Comparison of ENCODE assay signal across 19 cellular contexts in genomic region chr9:95572370-95573151, GRCh38. TPM values are rescaled to one million over a fixed set of nuclear protein-coding genes. Genes with fewer than 3 reads are reported as not detected.
DNase-seq lines count a peak whose midpoint lies in the region; ATAC-seq and TF ChIP-seq lines count a peak whose summit lies in the region.
"Had no signal": no experiment of that assay in that cellular context is flagged by ENCODE, and none has a peak within 500 bp of the region (broad histone marks: within the 10 kb centered on the region; RNA-seq: fewer than 3 reads in every experiment).

No MANE protein-coding gene starts in this region.

- H3K9me3 ChIP-seq in right atrium auricular region (no peaks in the 10 kb centered on the region), gastroesophageal sphincter (no peaks in the 10 kb centered on the region), OCI-LY7 (ENCODE audit: low read length) (no peaks in the 10 kb centered on the region)
- H3K9me3 ChIP-seq: ascending aorta had no signal

- H4K20me1 ChIP-seq in OCI-LY7 (ENCODE audit: insufficient read depth, low read length), result no peaks in the 10 kb centered on the region

- TF ChIP-seq POLR2A in gastroesophageal sphincter (IDR thresholded peaks at IDR 0.05), result no peak

- TF ChIP-seq CTCF in right atrium auricular region (IDR thresholded peaks at IDR 0.05) (no peak), cardiac fibroblast (IDR thresholded peaks at IDR 0.05; ENCODE audit: low read depth, low read length) (no peak), gastroesophageal sphincter (IDR thresholded peaks at IDR 0.05) (no peak), OCI-LY7 (conservative IDR thresholded peaks at IDR 0.05; ENCODE audit: low read length) (no peak)

- no peaks in the 10 kb centered on the region for H3K9me2 ChIP-seq in OCI-LY7 (ENCODE audit: insufficient read depth, low read length)

- ATAC-seq in Right ventricle myocardium inferior (peak; percentile 49), gastroesophageal sphincter (peak; percentile 72), HG02610 (IDR thresholded peaks at IDR 0.05; ENCODE audit: unreplicated experiment) (no peak)
- ATAC-seq in stimulated activated naive CD8-positive, alpha-beta T cell treated with anti-CD3 and anti-CD28 coated beads, Interleukin-15, Interleukin-2, amounts not matched to agents 100 U/mL and 50 U/mL, for 24 hours, result no peak
- ATAC-seq: GM12878; naive thymus-derived CD4-positive, alpha-beta T cell; right cardiac atrium had no signal

- no peak overlapping the region for H3K4me2 ChIP-seq in OCI-LY7 (ENCODE audit: low read length)
- H3K4me2 ChIP-seq: KMS-11 had no signal

- intact Hi-C loops in Right ventricle myocardium inferior (cut with DNase I) (no loop called here), OCI-LY7 (cut with micrococcal nuclease; ENCODE audit: unreplicated experiment) (loop anchor here (10.0 kb wide), 1 partner anchor 788 kb away; no protein-coding TSS in a partner anchor)

- H3K4me3 ChIP-seq in right atrium auricular region (no peak overlapping the region), cardiac fibroblast (replicated peaks in 1 of 2; ENCODE audit: low read depth in 2 of 2, low read length in 2 of 2) (no peak overlapping the region), gastroesophageal sphincter (no peak overlapping the region), OCI-LY7 (ENCODE audit: low read depth, low read length, poor library complexity, severe bottlenecking) (no peak overlapping the region)
- H3K4me3 ChIP-seq: ascending aorta, GM12878 had no signal

- WGBS in gastroesophageal sphincter (ENCODE audit: low coverage in 1 of 2), 2 donors, result 62 to 77% methylated on average over 16 to 21 of the region's 25 CpGs

- H3K4me1 ChIP-seq in right atrium auricular region (peaks cover 0 to 11% of the 10 kb centered on the region in 2 donors), gastroesophageal sphincter (no peaks in the 10 kb centered on the region), OCI-LY7 (ENCODE audit: insufficient read depth, low read length, poor library complexity, severe bottlenecking) (no peaks in the 10 kb centered on the region)

- H3K27ac ChIP-seq in right atrium auricular region, result no peak overlapping the region
- H3K27ac ChIP-seq in gastroesophageal sphincter, result no peak overlapping the region
- no peak overlapping the region for H3K27ac ChIP-seq in OCI-LY7 (ENCODE audit: low read depth, low read length, poor library complexity, severe bottlenecking)
- H3K27ac ChIP-seq: ascending aorta, KMS-11 had no signal

- no TSS peak for BruUV-seq in OCI-LY7 (replicated peaks; lab: Mats Ljungman, UMichigan)

- TF ChIP-seq EP300 in gastroesophageal sphincter (IDR thresholded peaks at IDR 0.05), result no peak

- POLR2A ChIA-PET in OCI-LY7 (lab: Charles Lee), result interaction anchor here (0.7 kb wide), 2 partner anchors 303 to 307 kb away, joined by 3 read pairs; no protein-coding TSS in a partner anchor

- H2AFZ ChIP-seq in OCI-LY7 (ENCODE audit: low read length), result no peak overlapping the region

- CTCF ChIA-PET in OCI-LY7 (lab: Charles Lee; ENCODE audit: unreplicated experiment), result no interaction called here

- H3K79me2 ChIP-seq in OCI-LY7 (ENCODE audit: insufficient read depth, low read depth, low read length), result no peaks in the 10 kb centered on the region

- DNase-seq in Right ventricle myocardium inferior (ENCODE audit: missing footprints) (no peak), right atrium auricular region (ENCODE audit: low spot score) (no peak), cardiac fibroblast (ENCODE audit: low read depth in 2 of 2) (peak; percentile 10 to 58), OCI-LY7 (ENCODE audit: low spot score) (no peak)
- DNase-seq in activated effector memory CD4-positive, alpha-beta T cell treated with anti-CD3 and anti-CD28 coated beads, Interleukin-2, amount 50 U/mL, for 16 hours, result no peak
- no peak for DNase-seq in stimulated activated naive CD8-positive, alpha-beta T cell treated with anti-CD3 and anti-CD28 coated beads, Interleukin-15, Interleukin-2, amounts not matched to agents 100 U/mL and 50 U/mL, for 24 hours
- DNase-seq: 8988T; activated naive CD4-positive, alpha-beta T cell treated with anti-CD3 and anti-CD28 coated beads, Interleukin-2, amount 50 U/mL, for 16 hours; activated T-cell treated with anti-CD3 and anti-CD28 coated beads, Interleukin-2, amount 50 U/mL, for 48 hours; kidney; naive thymus-derived CD4-positive, alpha-beta T cell; NCI-H187 treated with DMSO at 0.1 percent for 48 hours; NCI-H345 had no signal

- H3K27me3 ChIP-seq in right atrium auricular region, result no peaks in the 10 kb centered on the region
- H3K27me3 ChIP-seq in gastroesophageal sphincter, result peaks cover 43% of the 10 kb centered on the region
- H3K27me3 ChIP-seq: ascending aorta had no signal

- H3K36me3 ChIP-seq in right atrium auricular region, result no peaks in the 10 kb centered on the region
- H3K36me3 ChIP-seq in gastroesophageal sphincter, result no peaks in the 10 kb centered on the region
- no peaks in the 10 kb centered on the region for H3K36me3 ChIP-seq in OCI-LY7 (ENCODE audit: insufficient read depth, low read length)
- H3K36me3 ChIP-seq: ascending aorta had no signal

RNA-seq across cellular contexts. Expression of gene PTCH1, which starts 55.8 kb away (rescaled TPM):
- total RNA-seq in Right ventricle myocardium inferior, result 10.4 TPM
- total RNA-seq in right atrium auricular region, result 1 to 10 TPM; 5.4 to 6.3 TPM
- total RNA-seq in gastroesophageal sphincter, result 10 to 100 TPM; 12.5 to 20.3 (median 15.5) TPM
- 13.1 and 16.5 TPM in 2 replicates for total RNA-seq in OCI-LY7 (2014; rRNA removed; shearing (Covaris generic))
- total RNA-seq in OCI-LY7 (2022), result 36.1 and 49.9 TPM in 2 replicates

Comparison
In these comparisons a context has a peak if more than half of its experiments do, and no peak if none do; other contexts are left out.
1. ATAC-seq: peak in Right ventricle myocardium inferior (single experiment) and gastroesophageal sphincter (single experiment); none in HG02610 (single experiment) and stimulated activated naive CD8-positive, alpha-beta T cell treated with anti-CD3 and anti-CD28 coated beads, Interleukin-15, Interleukin-2, amounts not matched to agents 100 U/mL and 50 U/mL, for 24 hours (single experiment).
2. DNase-seq: peak in cardiac fibroblast (2 of 2); none in Right ventricle myocardium inferior (single experiment), right atrium auricular region (single experiment), activated effector memory CD4-positive, alpha-beta T cell treated with anti-CD3 and anti-CD28 coated beads, Interleukin-2, amount 50 U/mL, for 16 hours (single experiment), stimulated activated naive CD8-positive, alpha-beta T cell treated with anti-CD3 and anti-CD28 coated beads, Interleukin-15, Interleukin-2, amounts not matched to agents 100 U/mL and 50 U/mL, for 24 hours (single experiment) and OCI-LY7 (single experiment).